ENCODE assay signal across 1 cellular context in genomic region chr17:76672892-76673291, GRCh38.
TF ChIP-seq lines count a peak whose summit lies in the region.

No MANE protein-coding gene starts in this region.

TF ChIP-seq in HepG2, 621 proteins besides CTCF, POLR2A, EP300 and RAD21 (continued from another document):
- TF ChIP-seq ZNF142 (CRISPR knock-in tag; IDR thresholded peaks at IDR 0.05) (no peak), REPIN1 (CRISPR knock-in tag; IDR thresholded peaks at IDR 0.05; ENCODE audit: borderline replicate concordance, low read depth) (no peak), PRDM10 (CRISPR knock-in tag; IDR thresholded peaks at IDR 0.05; ENCODE audit: low read depth) (no peak), ZNF382 (CRISPR knock-in tag; IDR thresholded peaks at IDR 0.05; ENCODE audit: borderline replicate concordance) (no peak), FUBP1 (CRISPR knock-in tag; IDR thresholded peaks at IDR 0.05; ENCODE audit: borderline replicate concordance) (no peak), NR0B2 (CRISPR knock-in tag; IDR thresholded peaks at IDR 0.05) (no peak), MAF1 (CRISPR knock-in tag; IDR thresholded peaks at IDR 0.05; ENCODE audit: borderline replicate concordance) (no peak), RARG (CRISPR knock-in tag; IDR thresholded peaks at IDR 0.05; ENCODE audit: low read depth) (no peak), TBP (CRISPR knock-in tag; IDR thresholded peaks at IDR 0.05) (no peak), ZNF20 (CRISPR knock-in tag; IDR thresholded peaks at IDR 0.05) (no peak), ZNF256 (CRISPR knock-in tag; conservative IDR thresholded peaks at IDR 0.05) (no peak), ZXDC (CRISPR knock-in tag; IDR thresholded peaks at IDR 0.05) (no peak), JARID2 (CRISPR knock-in tag; IDR thresholded peaks at IDR 0.05; ENCODE audit: insufficient replicate concordance) (no peak), CENPBD1 (CRISPR knock-in tag; IDR thresholded peaks at IDR 0.05; ENCODE audit: borderline replicate concordance, low read depth) (no peak), ZMAT5 (CRISPR knock-in tag; IDR thresholded peaks at IDR 0.05; ENCODE audit: borderline replicate concordance, low read depth) (no peak), ZNF879 (CRISPR knock-in tag; IDR thresholded peaks at IDR 0.05) (no peak), ATF3 (CRISPR knock-in tag; IDR thresholded peaks at IDR 0.05) (no peak), ZNF558 (CRISPR knock-in tag; IDR thresholded peaks at IDR 0.05; ENCODE audit: borderline replicate concordance) (peak; percentile 47; the same call in 1 of the 2 replicates), HDAC1 (CRISPR knock-in tag; IDR thresholded peaks at IDR 0.05) (0 out of 2 replicates have a peak, but pooled peaks have one; percentile 9), GPN1 (CRISPR knock-in tag; IDR thresholded peaks at IDR 0.05; ENCODE audit: borderline replicate concordance) (no peak), MLXIP (CRISPR knock-in tag; IDR thresholded peaks at IDR 0.05; ENCODE audit: borderline replicate concordance) (no peak), ZNF274 (CRISPR knock-in tag; IDR thresholded peaks at IDR 0.05) (no peak), HMG20A (CRISPR knock-in tag; IDR thresholded peaks at IDR 0.05; ENCODE audit: borderline replicate concordance) (no peak), TRIM24 (CRISPR knock-in tag; IDR thresholded peaks at IDR 0.05) (no peak), ZNF713 (CRISPR knock-in tag; IDR thresholded peaks at IDR 0.05) (0 out of 2 replicates have a peak, but pooled peaks have one; percentile 3), ZBTB21 (CRISPR knock-in tag; IDR thresholded peaks at IDR 0.05) (no peak), ETV6 (CRISPR knock-in tag; conservative IDR thresholded peaks at IDR 0.05) (no peak), NFATC3 (CRISPR knock-in tag; IDR thresholded peaks at IDR 0.05) (no peak), TARDBP (CRISPR knock-in tag; IDR thresholded peaks at IDR 0.05) (no peak), ZNF30 (CRISPR knock-in tag; IDR thresholded peaks at IDR 0.05) (no peak), IRX3 (CRISPR knock-in tag; IDR thresholded peaks at IDR 0.05; ENCODE audit: borderline replicate concordance, low read depth) (no peak), FOXA3 (CRISPR knock-in tag; IDR thresholded peaks at IDR 0.05) (no peak), RFX3 (CRISPR knock-in tag; IDR thresholded peaks at IDR 0.05) (no peak), POLR2G (IDR thresholded peaks at IDR 0.05; ENCODE audit: low read depth, low read length) (no peak), MXD3 (CRISPR knock-in tag; IDR thresholded peaks at IDR 0.05) (no peak), ZNF136 (CRISPR knock-in tag; IDR thresholded peaks at IDR 0.05; ENCODE audit: low read depth) (no peak), CCAR2 (optimal IDR thresholded peaks at IDR 0.05; ENCODE audit: low read depth, low read length) (no peak)
